In genomic region chr13:75566658-75567057, GRCh38 we compare ENCODE assay signal across 10 cellular contexts. TPM values are rescaled to one million over a fixed set of nuclear protein-coding genes. Genes with fewer than 3 reads are reported as not detected.
DNase-seq lines count a peak whose midpoint lies in the region; ATAC-seq, FAIRE-seq and TF ChIP-seq lines count a peak whose summit lies in the region.
"Had no signal": no experiment of that assay in that cellular context is flagged by ENCODE, and none has a peak within 500 bp of the region (broad histone marks: within the 10 kb centered on the region; RNA-seq: fewer than 3 reads in every experiment).

No MANE protein-coding gene starts in this region.

- H3K36me3 ChIP-seq in GM06990 (ENCODE audit: control insufficient read depth, insufficient read depth, low read length): peaks cover 2% of the 10 kb centered on the region
- H3K36me3 ChIP-seq in aorta (ENCODE audit: control insufficient read depth in 1 of 2, insufficient read depth in 2 of 2, low read length in 1 of 2): peaks cover 0 to 3% of the 10 kb centered on the region in 2 donors

- no peak overlapping the region for H3K27ac Mint-ChIP-seq in activated naive CD8-positive, alpha-beta T cell treated with anti-CD3 and anti-CD28 coated beads for 36 hours
- no peak overlapping the region for H3K27ac Mint-ChIP-seq in activated CD4-positive, alpha-beta T cell treated with anti-CD3 and anti-CD28 coated beads, Interleukin-2, amount 10 ng/mL, durations not matched to agents 7 days and 5 days
- H3K27ac Mint-ChIP-seq: activated naive CD8-positive, alpha-beta T cell treated with anti-CD3 and anti-CD28 coated beads, Interleukin-2, amount 10 ng/mL, durations not matched to agents 7 days and 5 days had no signal

- CTCF ChIA-PET in activated CD4-positive, alpha-beta T cell treated with anti-CD3 and anti-CD28 coated beads, Interleukin-2, amount 10 ng/mL, durations not matched to agents 7 days and 5 days (lab: Charles Lee): no interaction called here

- POLR2A ChIA-PET in activated CD4-positive, alpha-beta T cell treated with anti-CD3 and anti-CD28 coated beads, Interleukin-2, amount 10 ng/mL, durations not matched to agents 7 days and 5 days (lab: Charles Lee): no interaction called here

- no peaks in the 10 kb centered on the region for H3K9me3 Mint-ChIP-seq in activated naive CD8-positive, alpha-beta T cell treated with anti-CD3 and anti-CD28 coated beads for 36 hours
- H3K9me3 Mint-ChIP-seq in activated CD4-positive, alpha-beta T cell treated with anti-CD3 and anti-CD28 coated beads, Interleukin-2, amount 10 ng/mL, durations not matched to agents 7 days and 5 days: no peaks in the 10 kb centered on the region
- H3K9me3 Mint-ChIP-seq: activated naive CD8-positive, alpha-beta T cell treated with anti-CD3 and anti-CD28 coated beads, Interleukin-2, amount 10 ng/mL, durations not matched to agents 7 days and 5 days had no signal

- H3K4me1 Mint-ChIP-seq in activated naive CD8-positive, alpha-beta T cell treated with anti-CD3 and anti-CD28 coated beads for 36 hours: no peaks in the 10 kb centered on the region
- no peaks in the 10 kb centered on the region for H3K4me1 Mint-ChIP-seq in activated CD4-positive, alpha-beta T cell treated with anti-CD3 and anti-CD28 coated beads, Interleukin-2, amount 10 ng/mL, durations not matched to agents 7 days and 5 days
- H3K4me1 Mint-ChIP-seq: activated naive CD8-positive, alpha-beta T cell treated with anti-CD3 and anti-CD28 coated beads, Interleukin-2, amount 10 ng/mL, durations not matched to agents 7 days and 5 days had no signal

- H3K9me3 ChIP-seq in aorta (ENCODE audit: control insufficient read depth, low read length): no peaks in the 10 kb centered on the region

- no peak for DNase-seq in GM06990 (ENCODE audit: extremely low read depth, insufficient read length)
- peak; percentile 15 for DNase-seq in RCC 7860 (ENCODE audit: low spot score)
- peak; percentile 78 for DNase-seq in fibroblast of the aortic adventitia (ENCODE audit: low read depth)
- no peak for DNase-seq in left colon
- no peak for DNase-seq in activated naive CD8-positive, alpha-beta T cell treated with anti-CD3 and anti-CD28 coated beads for 36 hours
- DNase-seq in aorta: no peak
- no peak for DNase-seq in activated CD4-positive, alpha-beta T cell treated with anti-CD3 and anti-CD28 coated beads, Interleukin-2, amount 10 ng/mL, durations not matched to agents 7 days and 5 days
- DNase-seq: activated naive CD8-positive, alpha-beta T cell treated with anti-CD3 and anti-CD28 coated beads, Interleukin-2, amount 10 ng/mL, durations not matched to agents 7 days and 5 days had no signal

- no peak overlapping the region for H3K4me3 Mint-ChIP-seq in activated naive CD8-positive, alpha-beta T cell treated with anti-CD3 and anti-CD28 coated beads for 36 hours
- no peak overlapping the region for H3K4me3 Mint-ChIP-seq in activated CD4-positive, alpha-beta T cell treated with anti-CD3 and anti-CD28 coated beads, Interleukin-2, amount 10 ng/mL, durations not matched to agents 7 days and 5 days
- H3K4me3 Mint-ChIP-seq: activated naive CD8-positive, alpha-beta T cell treated with anti-CD3 and anti-CD28 coated beads, Interleukin-2, amount 10 ng/mL, durations not matched to agents 7 days and 5 days had no signal

- H3K27ac ChIP-seq in aorta (ENCODE audit: low read depth in 1 of 2, low read length in 2 of 2): no peak overlapping the region

- peaks cover 26% of the 10 kb centered on the region for H3K36me3 Mint-ChIP-seq in activated naive CD8-positive, alpha-beta T cell treated with anti-CD3 and anti-CD28 coated beads for 36 hours
- H3K36me3 Mint-ChIP-seq in activated CD4-positive, alpha-beta T cell treated with anti-CD3 and anti-CD28 coated beads, Interleukin-2, amount 10 ng/mL, durations not matched to agents 7 days and 5 days (ENCODE audit: low read depth): peaks cover 24% of the 10 kb centered on the region

- TF ChIP-seq CTCF in GM06990 (IDR thresholded peaks at IDR 0.05; ENCODE audit: insufficient read depth, low read length, poor library complexity, severe bottlenecking): peak; percentile 33
- peak; percentile 56 for TF ChIP-seq CTCF in fibroblast of the aortic adventitia (IDR thresholded peaks at IDR 0.05; ENCODE audit: insufficient read depth, low read length)

- no peaks in the 10 kb centered on the region for H3K4me1 ChIP-seq in aorta (ENCODE audit: control insufficient read depth in 1 of 2, insufficient read depth in 2 of 2, low read length in 2 of 2)

- H3K27me3 ChIP-seq in GM06990 (replicated peaks; ENCODE audit: control insufficient read depth, insufficient read depth, low read length) (no peaks in the 10 kb centered on the region), aorta (ENCODE audit: control insufficient read depth in 1 of 2, insufficient read depth in 2 of 2, low read length in 1 of 2) (no peaks in the 10 kb centered on the region)

- FAIRE-seq in A204.1 (lab: Jason Lieb, UNC) (peak; percentile 95), RCC 7860 (lab: Jason Lieb, UNC) (peak; percentile 57)

- intact Hi-C loops in left colon (cut with DNase I, micrococcal nuclease) (no loop called here), aorta (cut with DNase I) (no loop called here)

- no peaks in the 10 kb centered on the region for H3K27me3 Mint-ChIP-seq in activated naive CD8-positive, alpha-beta T cell treated with anti-CD3 and anti-CD28 coated beads for 36 hours
- no peaks in the 10 kb centered on the region for H3K27me3 Mint-ChIP-seq in activated CD4-positive, alpha-beta T cell treated with anti-CD3 and anti-CD28 coated beads, Interleukin-2, amount 10 ng/mL, durations not matched to agents 7 days and 5 days
- H3K27me3 Mint-ChIP-seq: activated naive CD8-positive, alpha-beta T cell treated with anti-CD3 and anti-CD28 coated beads, Interleukin-2, amount 10 ng/mL, durations not matched to agents 7 days and 5 days had no signal

- ATAC-seq in left colon (no peak), aorta (ENCODE audit: low FRiP score) (no peak)

- H3K4me3 ChIP-seq in GM06990 (replicated peaks; ENCODE audit: low read depth, low read length) (no peak overlapping the region), fibroblast of the aortic adventitia (ENCODE audit: low read depth, low read length) (no peak overlapping the region), aorta (ENCODE audit: low read length in 2 of 2) (no peak overlapping the region)
- H3K4me3 ChIP-seq: lung had no signal

RNA-seq across cellular contexts. Expression of gene UCHL3, which starts 17.1 kb away (rescaled TPM):
- total RNA-seq in fibroblast of the aortic adventitia (ENCODE audit: low replicate concordance) (39.7 and 44.9 TPM in 2 replicates), left colon (10 to 100 TPM; 40.8 to 43.6 TPM), aorta (10 to 100 TPM; 21.5 to 24.7 TPM)
- total RNA-seq in activated naive CD8-positive, alpha-beta T cell treated with anti-CD3 and anti-CD28 coated beads for 36 hours: 10 to 100 TPM; 44.7 to 48.0 TPM
- 10 to 100 TPM; 21.1 to 25.8 TPM for polyA plus RNA-seq in aorta
- 10 to 100 TPM; 37.6 to 40.6 TPM for total RNA-seq in activated CD4-positive, alpha-beta T cell treated with anti-CD3 and anti-CD28 coated beads, Interleukin-2, amount 10 ng/mL, durations not matched to agents 7 days and 5 days

RNA-seq across cellular contexts. Expression of gene COMMD6, which starts 29.0 kb away (rescaled TPM):
- total RNA-seq in fibroblast of the aortic adventitia (ENCODE audit: low replicate concordance) (59.2 and 126 TPM in 2 replicates), left colon (100 to 1,000 TPM; 121 to 152 TPM), aorta (100 to 1,000 TPM; 142 to 154 TPM)
- 10 to 100 TPM; 94.1 to 98.1 TPM for total RNA-seq in activated naive CD8-positive, alpha-beta T cell treated with anti-CD3 and anti-CD28 coated beads for 36 hours
- polyA plus RNA-seq in aorta: 100 to 1,000 TPM; 160 to 331 TPM
- total RNA-seq in activated CD4-positive, alpha-beta T cell treated with anti-CD3 and anti-CD28 coated beads, Interleukin-2, amount 10 ng/mL, durations not matched to agents 7 days and 5 days: 100 to 1,000 TPM; 135 TPM

Comparison
In these comparisons a context has a peak if more than half of its experiments do, and no peak if none do; other contexts are left out.
1. DNase-seq: peak in RCC 7860 (single experiment) and fibroblast of the aortic adventitia (single experiment); none in GM06990 (single experiment), left colon (0 of 2), activated naive CD8-positive, alpha-beta T cell treated with anti-CD3 and anti-CD28 coated beads for 36 hours (single experiment), aorta (0 of 2) and activated CD4-positive, alpha-beta T cell treated with anti-CD3 and anti-CD28 coated beads, Interleukin-2, amount 10 ng/mL, durations not matched to agents 7 days and 5 days (single experiment).